8 cellular contexts compared by ENCODE assay signal in the genomic region with DNA sequence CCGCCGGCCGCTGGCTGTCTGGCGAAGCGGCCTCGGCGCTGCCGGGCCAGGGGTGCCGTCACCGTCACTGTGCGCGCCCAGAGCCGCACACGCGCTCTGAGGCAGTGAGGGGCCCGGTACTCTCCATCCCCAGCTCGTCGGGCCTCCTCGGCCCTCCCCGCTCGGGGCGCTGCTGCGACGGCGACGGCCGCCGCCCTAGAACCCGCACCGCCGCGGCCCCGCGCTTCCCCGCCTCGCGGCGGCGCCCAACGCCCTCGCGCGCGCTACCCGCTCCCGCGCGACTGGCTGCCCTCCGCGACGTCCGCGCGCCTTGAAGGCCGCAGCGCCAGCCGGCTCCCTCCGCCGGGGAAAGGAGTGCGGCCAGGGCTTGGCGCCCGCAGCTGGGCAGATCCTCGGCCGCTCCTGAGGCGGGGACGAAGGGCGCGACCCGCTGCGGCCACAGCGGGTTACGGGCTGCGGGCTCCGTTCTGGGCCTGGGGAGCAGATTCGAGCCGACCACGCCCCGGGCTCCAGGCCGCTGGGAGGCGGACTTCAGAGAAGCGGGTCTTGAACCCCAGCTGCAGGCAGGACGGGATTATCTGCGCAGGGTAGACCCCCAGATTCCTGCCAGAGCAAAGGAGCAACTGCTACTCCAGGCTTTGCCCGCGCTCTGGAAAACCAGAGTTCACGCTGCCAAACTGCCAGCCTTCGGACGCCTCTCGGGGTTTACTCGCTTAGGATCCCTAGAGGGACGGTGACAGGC. TPM values are rescaled to one million over a fixed set of nuclear protein-coding genes. Genes with fewer than 3 reads are reported as not detected.
DNase-seq lines count a peak whose midpoint lies in the region; ATAC-seq and TF ChIP-seq lines count a peak whose summit lies in the region.

A gene (minus strand): TSS at position 283 of the 742 bp plus-strand sequence. CDS start 519 bp downstream, outside the sequence.

- peak within 1 kb of the TSS; percentile 75 for H3K4me3 ChIP-seq in WI38 (ENCODE audit: low read depth, low read length)

- ATAC-seq in GM18907 (IDR thresholded peaks at IDR 0.05; ENCODE audit: unreplicated experiment) (peak; percentile 54), GM19467 (IDR thresholded peaks at IDR 0.05; ENCODE audit: unreplicated experiment) (no peak)

- no peaks in the 10 kb centered on the region for H3K9me3 Mint-ChIP-seq in dendritic cell treated with granulocyte-macrophage colony-stimulating factor and Interleukin-4, amounts not matched to agents 40 ng/mL and 50 ng/mL, for 4 days

- no peaks in the 10 kb centered on the region for H3K27me3 Mint-ChIP-seq in dendritic cell treated with granulocyte-macrophage colony-stimulating factor and Interleukin-4, amounts not matched to agents 40 ng/mL and 50 ng/mL, for 4 days

- H3K4me3 Mint-ChIP-seq in dendritic cell treated with granulocyte-macrophage colony-stimulating factor and Interleukin-4, amounts not matched to agents 40 ng/mL and 50 ng/mL, for 4 days = peak within 1 kb of the TSS; percentile 89

- H3K27me3 ChIP-seq in layer of hippocampus (ENCODE audit: control insufficient read depth, insufficient read depth, low read length) = no peaks in the 10 kb centered on the region

- intact Hi-C loops in dendritic cell treated with granulocyte-macrophage colony-stimulating factor and Interleukin-4, amounts not matched to agents 40 ng/mL and 50 ng/mL, for 4 days (cut with micrococcal nuclease) = loop anchor here (2.0 to 5.0 kb wide), 2 partner anchors 37 to 54 kb away; no protein-coding TSS in a partner anchor

- peaks cover 13% of the 10 kb centered on the region for H3K36me3 Mint-ChIP-seq in dendritic cell treated with granulocyte-macrophage colony-stimulating factor and Interleukin-4, amounts not matched to agents 40 ng/mL and 50 ng/mL, for 4 days (ENCODE audit: low read depth)

- TF ChIP-seq CTCF in WI38 (IDR thresholded peaks at IDR 0.05; ENCODE audit: low read depth, low read length) = no peak

- DNase-seq in AG08395 (ENCODE audit: low spot score) = peak; percentile 72
- DNase-seq in LHCN-M2 (ENCODE audit: low read depth) = peak; percentile 69
- DNase-seq in stimulated activated CD4-positive, alpha-beta T cell treated with anti-CD3 and anti-CD28 coated beads, Interleukin-12 subunit alpha, Interleukin-12 subunit beta, amount 100 ng/mL, for 4 hours = peak; percentile 52

- H3K27ac ChIP-seq in layer of hippocampus (ENCODE audit: low read depth, low read length) = peak within 1 kb of the TSS; percentile 85

- H3K4me1 Mint-ChIP-seq in dendritic cell treated with granulocyte-macrophage colony-stimulating factor and Interleukin-4, amounts not matched to agents 40 ng/mL and 50 ng/mL, for 4 days (ENCODE audit: low read depth) = peaks cover 14% of the 10 kb centered on the region

- peak within 1 kb of the TSS; percentile 76 for H3K27ac Mint-ChIP-seq in dendritic cell treated with granulocyte-macrophage colony-stimulating factor and Interleukin-4, amounts not matched to agents 40 ng/mL and 50 ng/mL, for 4 days

RNA-seq across cellular contexts. Expression of the gene that starts here (rescaled TPM):
- total RNA-seq in LHCN-M2 (2014; rRNA removed) = 12.4 TPM in 2 replicates
- polyA plus RNA-seq in LHCN-M2 (2012) = 5.7 TPM
